Comparison of ENCODE assay signal across 19 cellular contexts in the genomic region with DNA sequence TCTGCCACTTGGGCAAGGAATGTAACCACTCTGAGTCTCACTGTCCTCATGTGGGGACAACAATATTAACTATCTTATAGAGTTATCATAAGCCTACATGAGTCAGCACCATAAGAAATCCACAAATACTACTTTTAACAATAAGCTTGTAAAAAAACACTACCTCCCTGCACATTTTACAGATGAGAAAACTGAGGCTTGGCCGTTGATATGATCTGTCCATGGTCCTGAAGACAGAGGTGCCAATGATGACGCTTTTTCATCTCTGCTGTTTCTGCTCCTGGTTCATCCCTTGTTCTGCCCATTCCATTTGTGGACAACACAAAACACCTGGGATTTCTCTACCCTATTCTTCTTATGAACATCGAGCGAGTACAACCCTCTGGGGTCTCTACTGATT. TPM values are rescaled to one million over a fixed set of nuclear protein-coding genes. Genes with fewer than 3 reads are reported as not detected.
A peak's percentile ranks its signal among the peaks of the same experiment; 100 is the strongest.
DNase-seq lines count a peak whose midpoint lies in the region; ATAC-seq, FAIRE-seq and TF ChIP-seq lines count a peak whose summit lies in the region.
"Had no signal": no experiment of that assay in that cellular context is flagged by ENCODE, and none has a peak within 500 bp of the region (broad histone marks: within the 10 kb centered on the region; RNA-seq: fewer than 3 reads in every experiment).

No MANE protein-coding gene starts in this region.

- H3K4me3 ChIP-seq in HepG2 (replicated peaks in 1 of 3; ENCODE audit: insufficient read depth in 1 of 3, low read depth in 2 of 3, low read length in 3 of 3) (no peak overlapping the region), right lobe of liver (no peak overlapping the region), K562 (no peak overlapping the region)
- H3K4me3 ChIP-seq: SK-N-MC had no signal

- peaks cover 6% of the 10 kb centered on the region for H3K4me1 ChIP-seq in HepG2 (ENCODE audit: insufficient read depth, low read length)
- H3K4me1 ChIP-seq in right lobe of liver: no peaks in the 10 kb centered on the region
- peaks cover 0 to 3% of the 10 kb centered on the region in 2 experiments; a peak in 2 of 5 replicates for H3K4me1 ChIP-seq in K562 (replicated peaks in 1 of 2; ENCODE audit: control insufficient read depth in 2 of 2, insufficient read depth in 2 of 2, low read length in 2 of 2)

- no peak for TF ChIP-seq POLR2A in HepG2 (IDR thresholded peaks at IDR 0.05; ENCODE audit: insufficient read depth in 1 of 2, low read depth in 2 of 2, low read length in 2 of 2)
- no peak for TF ChIP-seq POLR2A in right lobe of liver (IDR thresholded peaks at IDR 0.05)
- TF ChIP-seq POLR2A in K562 (conservative IDR thresholded peaks at IDR 0.05): no peak

- H3K9me3 ChIP-seq in HepG2 (ENCODE audit: low read length): no peaks in the 10 kb centered on the region
- H3K9me3 ChIP-seq in right lobe of liver: no peaks in the 10 kb centered on the region
- no peaks in the 10 kb centered on the region for H3K9me3 ChIP-seq in K562 (replicated peaks; ENCODE audit: control insufficient read depth, insufficient read depth, low read depth, low read length)

- 59% methylated on average over 4 of the region's 4 CpGs for WGBS in HepG2 (ENCODE audit: low lambda C conversion rate)
- 81% methylated on average over 4 of the region's 4 CpGs for WGBS in right lobe of liver (ENCODE audit: insufficient coverage, low coverage, low lambda C conversion rate, missing lambda C conversion rate)
- 44% methylated on average over 4 of the region's 4 CpGs for WGBS in K562 (ENCODE audit: insufficient coverage, low coverage, missing lambda C conversion rate)

- ATAC-seq in HepG2 (no peak), right lobe of liver (no peak), K562 (no peak), esophagus mucosa (no peak)
- ATAC-seq: T-cell had no signal

- TF ChIP-seq RAD21 in HepG2 (CRISPR knock-in tag; IDR thresholded peaks at IDR 0.05): no peak
- TF ChIP-seq RAD21 in Ishikawa (IDR thresholded peaks at IDR 0.05; ENCODE audit: low read depth): no peak
- TF ChIP-seq RAD21 in K562 (CRISPR knock-in tag; conservative IDR thresholded peaks at IDR 0.05 in 1 of 2, IDR thresholded peaks at IDR 0.05 in 1 of 2): no peak

- no peak overlapping the region for H3K9ac ChIP-seq in HepG2 (ENCODE audit: insufficient read depth, low read depth, low read length)
- no peak overlapping the region for H3K9ac ChIP-seq in K562 (ENCODE audit: insufficient read depth in 1 of 2, low read depth in 2 of 2, low read length in 2 of 2)

- H3K79me2 ChIP-seq in HepG2 (ENCODE audit: insufficient read depth, low read length): no peaks in the 10 kb centered on the region
- no peaks in the 10 kb centered on the region for H3K79me2 ChIP-seq in K562 (ENCODE audit: control insufficient read depth, insufficient read depth, low read length)

- no peaks in the 10 kb centered on the region for H4K20me1 ChIP-seq in HepG2 (ENCODE audit: insufficient read depth, low read length)
- no peaks in the 10 kb centered on the region for H4K20me1 ChIP-seq in K562 (replicated peaks; ENCODE audit: control insufficient read depth, insufficient read depth, low read length)

- TF ChIP-seq EP300 in HepG2 (IDR thresholded peaks at IDR 0.05; ENCODE audit: low read depth in 2 of 2, low read length in 2 of 2) (no peak), HepG2 (CRISPR knock-in tag; IDR thresholded peaks at IDR 0.05; ENCODE audit: borderline replicate concordance) (no peak), Ishikawa (IDR thresholded peaks at IDR 0.05; ENCODE audit: borderline replicate concordance) (no peak), K562 (IDR thresholded peaks at IDR 0.05; ENCODE audit: low read length) (no peak)

- in situ Hi-C loops in HepG2 (cut with HindIII; ENCODE audit: extremely low pct_ligation_motif_present, low pct_unique_long_range_greater_than_20kb) (no loop called here), K562 (cut with MboI) (no loop called here)

- POLR2A ChIA-PET in HepG2 (lab: Yijun Ruan, JAX): no interaction called here
- POLR2A ChIA-PET in K562 (lab: Yijun Ruan, JAX): interaction anchor here (1.6 kb wide), 1 partner anchor 13 kb away, joined by 8 read pairs; no protein-coding TSS in a partner anchor
- POLR2A ChIA-PET in RWPE1 (lab: Yijun Ruan, JAX; ENCODE audit: low non-redundant PET): no interaction called here

- no peak overlapping the region for H3K4me2 ChIP-seq in HepG2 (ENCODE audit: low read depth, low read length)
- H3K4me2 ChIP-seq in K562 (ENCODE audit: insufficient read depth, low read length): no peak overlapping the region

- DNase-seq in HepG2 (ENCODE audit: low spot score) (no peak), right lobe of liver (no peak), K562 (ENCODE audit: extremely low read depth in 1 of 4, low spot score in 3 of 4) (peak in 1 of 4 experiments; percentile 18), RWPE1 (ENCODE audit: low spot score) (no peak), NOMO-1 treated with DMSO at 0.1 percent for 48 hours (lab: John Stamatoyannopoulos, UW; ENCODE audit: unreplicated experiment) (no peak)
- DNase-seq: ACHN, DMS79, Karpas-422, NCI-H1048, NCI-H1436, NCI-H1930, NCI-H345, NCI-H526, SHP77, T-cell had no signal

- CTCF ChIA-PET in HepG2 (lab: Yijun Ruan, JAX; ENCODE audit: low intra/inter-chr PET ratio, low total read pairs): no interaction called here
- CTCF ChIA-PET in K562 (lab: Yijun Ruan, JAX; ENCODE audit: low intra/inter-chr PET ratio): no interaction called here
- CTCF ChIA-PET in RWPE1 (lab: Yijun Ruan, JAX): no interaction called here

- H3K36me3 ChIP-seq in HepG2 (replicated peaks in 1 of 2; ENCODE audit: control insufficient read depth in 1 of 2, insufficient read depth in 2 of 2, low read length in 2 of 2): no peaks in the 10 kb centered on the region
- no peaks in the 10 kb centered on the region for H3K36me3 ChIP-seq in right lobe of liver
- no peaks in the 10 kb centered on the region for H3K36me3 ChIP-seq in K562 (ENCODE audit: control insufficient read depth, insufficient read depth, low read length)

- TF ChIP-seq CTCF in HepG2 (CRISPR knock-in tag; IDR thresholded peaks at IDR 0.05): no peak
- TF ChIP-seq CTCF in right lobe of liver (IDR thresholded peaks at IDR 0.05): no peak
- TF ChIP-seq CTCF in K562 (IDR thresholded peaks at IDR 0.05 in 2 of 3, conservative IDR thresholded peaks at IDR 0.05 in 1 of 3; ENCODE audit: insufficient read depth in 2 of 3, low read depth in 1 of 3, low read length in 3 of 3): no peak
- no peak for TF ChIP-seq CTCF in RWPE1 (conservative IDR thresholded peaks at IDR 0.05; ENCODE audit: low read depth)

- H2AFZ ChIP-seq in HepG2 (ENCODE audit: low read length) (no peak overlapping the region), K562 (ENCODE audit: low read depth, low read length) (no peak overlapping the region)

- no TSS peak for BruUV-seq in HepG2 (replicated peaks; lab: Mats Ljungman, UMichigan)
- no TSS peak for BruUV-seq in K562 (replicated peaks; lab: Mats Ljungman, UMichigan)

- H3K27ac ChIP-seq in HepG2 (ENCODE audit: extremely low read length, insufficient read depth, low read length) (no peak overlapping the region), right lobe of liver (no peak overlapping the region), K562 (ENCODE audit: extremely low read depth, low read depth, low read length) (no peak overlapping the region), RWPE1 (no peak overlapping the region)
- H3K27ac ChIP-seq: SK-N-MC had no signal

- no peak for FAIRE-seq in HepG2 (lab: Jason Lieb, UNC)
- FAIRE-seq in K562 (lab: Jason Lieb, UNC): no peak
- FAIRE-seq: RCC 7860 had no signal

- H3K27me3 ChIP-seq in HepG2 (ENCODE audit: control insufficient read depth in 1 of 2, insufficient read depth in 2 of 2, low read length in 2 of 2): peaks cover 1 to 5% of the 10 kb centered on the region in 2 experiments; a peak in 2 of 5 replicates
- H3K27me3 ChIP-seq in right lobe of liver: no peaks in the 10 kb centered on the region
- H3K27me3 ChIP-seq in K562 (ENCODE audit: control insufficient read depth in 2 of 2, insufficient read depth in 2 of 2, low read length in 2 of 2): no peaks in the 10 kb centered on the region

- H3K9me1 ChIP-seq in K562 (ENCODE audit: control insufficient read depth, insufficient read depth, low read length): no peaks in the 10 kb centered on the region

- intact Hi-C loops in HepG2 (cut with micrococcal nuclease; ENCODE audit: unreplicated experiment): no loop called here
- intact Hi-C loops in right lobe of liver (cut with DNase I): no loop called here
- intact Hi-C loops in K562 (cut with micrococcal nuclease): no loop called here

RNA-seq across cellular contexts. Expression of a gene that starts 23.4 kb away (rescaled TPM):
- total RNA-seq in HepG2 (2016; rRNA removed; fragmentation: Illumina TruSeq; extraction: Trizol) (38.5 and 46.1 TPM in 2 replicates), right lobe of liver (10 to 100 TPM in 1 of 6 experiments, 1 to 10 TPM in 5; 5.3 to 10.2 (median 8.3) TPM), K562 (2014; rRNA removed) (53.8 and 55.9 TPM in 2 replicates), K562 (2014; rRNA removed; fragmentation: Illumina TruSeq; extraction: Trizol) (84.0 and 87.4 TPM in 2 replicates), K562 (2015; rRNA removed; fragmentation: Illumina TruSeq; extraction: Trizol) (67.9 and 75.3 TPM in 2 replicates), K562 (2021) (66.5 and 73.5 TPM in 2 replicates), esophagus mucosa (31.2 TPM)
- 27.5 and 31.8 TPM in 2 replicates for total RNA-seq in HepG2 (2016; cell fraction: cytosol; rRNA removed; fragmentation: Illumina TruSeq; extraction: Trizol; ENCODE audit: low read depth)
- 37.6 and 46.6 TPM in 2 replicates for total RNA-seq in HepG2 (2016; cell fraction: insoluble cytoplasmic fraction; rRNA removed; fragmentation: Illumina TruSeq; extraction: Trizol)
- 52.4 and 62.5 TPM in 2 replicates for total RNA-seq in HepG2 (2016; cell fraction: membrane; rRNA removed; fragmentation: Illumina TruSeq; extraction: Trizol)
- 36.3 and 39.1 TPM in 2 replicates for total RNA-seq in HepG2 (2016; cell fraction: nucleus; rRNA removed; fragmentation: Illumina TruSeq; extraction: Trizol)
- polyA plus RNA-seq in HepG2 (2011; rRNA removed) (12.4 and 14.5 TPM in 2 replicates), K562 (2011; rRNA removed) (54.7 and 72.2 TPM in 2 replicates), K562 (2014; fragmentation: Illumina TruSeq; extraction: Trizol) (56.1 and 70.2 TPM in 2 replicates), K562 (2014; fragmentation: Nextera tagmentation; extraction: Ambion mirVana) (10 to 100 TPM; 27.7 to 27.8 TPM), K562 (2014; rRNA removed) (52.1 and 56.0 TPM in 2 replicates)
- 6.8 and 8.8 TPM in 2 replicates for polyA plus RNA-seq in HepG2 (2011; cell fraction: cytosol; rRNA removed)
- polyA plus RNA-seq in HepG2 (2011; cell fraction: nucleus; rRNA removed): 5.9 and 6.5 TPM in 2 replicates
- polyA plus RNA-seq in HepG2 (2012): 19.9 and 21.4 TPM in 2 replicates
- polyA plus RNA-seq in HepG2 (2016; cell fraction: cytosol; fragmentation: Illumina TruSeq; extraction: Trizol; ENCODE audit: low read depth): 22.1 and 23.5 TPM in 2 replicates
- 42.0 and 44.1 TPM in 2 replicates for polyA plus RNA-seq in HepG2 (2016; cell fraction: insoluble cytoplasmic fraction; fragmentation: Illumina TruSeq; extraction: Trizol; ENCODE audit: low read depth)
- polyA plus RNA-seq in HepG2 (2016; cell fraction: membrane; fragmentation: Illumina TruSeq; extraction: Trizol; ENCODE audit: low read depth): 36.4 and 38.7 TPM in 2 replicates
- polyA plus RNA-seq in HepG2 (2016; cell fraction: nucleus; fragmentation: Illumina TruSeq; extraction: Trizol; ENCODE audit: insufficient read depth, low read depth): 28.7 and 36.9 TPM in 2 replicates
- polyA minus RNA-seq in HepG2 (2011; rRNA and poly(A)+ RNA removed; ENCODE audit: low replicate concordance): 17.6 and 26.8 TPM in 2 replicates
- 11.6 and 11.7 TPM in 2 replicates for polyA minus RNA-seq in HepG2 (2011; cell fraction: cytosol; rRNA and poly(A)+ RNA removed)
- 30.8 and 31.4 TPM in 2 replicates for polyA minus RNA-seq in HepG2 (2011; cell fraction: nucleus; rRNA and poly(A)+ RNA removed)
- total RNA-seq in K562 (2011; cell fraction: chromatin; rRNA removed; ENCODE audit: low replicate concordance): 46.0 and 136 TPM in 2 replicates
- total RNA-seq in K562 (2011; cell fraction: nucleolus; rRNA removed): 19.3 and 35.9 TPM in 2 replicates
- total RNA-seq in K562 (2011; cell fraction: nucleoplasm; rRNA removed): 54.3 and 86.7 TPM in 2 replicates
- 13.6 and 21.7 TPM in 2 replicates for polyA plus RNA-seq in K562 (2011; cell fraction: cytosol; rRNA removed)
- polyA plus RNA-seq in K562 (2011; cell fraction: nucleus; rRNA removed): 71.8 and 82.8 TPM in 2 replicates
- 64.9 and 101 TPM in 2 replicates for polyA plus RNA-seq in K562 (2012)
- polyA minus RNA-seq in K562 (2011; rRNA and poly(A)+ RNA removed): 77.1 and 87.7 TPM in 2 replicates
- polyA minus RNA-seq in K562 (2011; cell fraction: cytosol; rRNA and poly(A)+ RNA removed): 22.9 and 56.2 TPM in 2 replicates
- polyA minus RNA-seq in K562 (2011; cell fraction: nucleus; rRNA and poly(A)+ RNA removed): 30.8 and 58.6 TPM in 2 replicates
